ENCODE assay signal across 1 cellular context in the genomic region with DNA sequence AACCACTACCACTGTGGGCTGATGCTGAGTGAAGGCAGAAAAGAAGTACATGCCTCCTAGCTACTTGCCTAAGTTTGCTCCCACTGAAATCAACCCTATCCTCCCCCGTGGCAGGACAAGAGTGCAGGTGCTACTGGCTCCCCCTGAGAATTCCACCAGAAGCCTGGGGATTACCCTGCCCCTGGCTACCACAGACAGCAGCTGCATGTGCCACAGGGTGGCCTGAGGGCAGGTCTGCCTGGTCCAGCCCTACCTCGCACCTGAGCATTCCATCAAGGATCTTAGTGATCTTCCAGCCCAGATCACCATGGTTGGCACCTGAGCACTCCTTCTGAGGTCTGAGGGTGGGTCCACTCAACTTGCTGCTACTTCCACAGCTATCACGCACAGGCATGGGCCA.
TF ChIP-seq lines count a peak whose summit lies in the region.

No MANE protein-coding gene starts in this region.

TF ChIP-seq in GM12891, 5 proteins besides CTCF, POLR2A, EP300 and RAD21:
- TF ChIP-seq PAX5 (IDR thresholded peaks at IDR 0.05; ENCODE audit: insufficient read depth, low read length, severe bottlenecking) (no peak), SPI1 (IDR thresholded peaks at IDR 0.05; ENCODE audit: low read depth, low read length) (no peak), POLR2AphosphoS5 (IDR thresholded peaks at IDR 0.05; ENCODE audit: low read depth, low read length) (no peak), POU2F2 (IDR thresholded peaks at IDR 0.05; ENCODE audit: low read depth, low read length) (no peak), TAF1 (IDR thresholded peaks at IDR 0.05; ENCODE audit: low read depth, low read length) (no peak)
